Comparison of ENCODE assay signal across 8 cellular contexts in the genomic region with DNA sequence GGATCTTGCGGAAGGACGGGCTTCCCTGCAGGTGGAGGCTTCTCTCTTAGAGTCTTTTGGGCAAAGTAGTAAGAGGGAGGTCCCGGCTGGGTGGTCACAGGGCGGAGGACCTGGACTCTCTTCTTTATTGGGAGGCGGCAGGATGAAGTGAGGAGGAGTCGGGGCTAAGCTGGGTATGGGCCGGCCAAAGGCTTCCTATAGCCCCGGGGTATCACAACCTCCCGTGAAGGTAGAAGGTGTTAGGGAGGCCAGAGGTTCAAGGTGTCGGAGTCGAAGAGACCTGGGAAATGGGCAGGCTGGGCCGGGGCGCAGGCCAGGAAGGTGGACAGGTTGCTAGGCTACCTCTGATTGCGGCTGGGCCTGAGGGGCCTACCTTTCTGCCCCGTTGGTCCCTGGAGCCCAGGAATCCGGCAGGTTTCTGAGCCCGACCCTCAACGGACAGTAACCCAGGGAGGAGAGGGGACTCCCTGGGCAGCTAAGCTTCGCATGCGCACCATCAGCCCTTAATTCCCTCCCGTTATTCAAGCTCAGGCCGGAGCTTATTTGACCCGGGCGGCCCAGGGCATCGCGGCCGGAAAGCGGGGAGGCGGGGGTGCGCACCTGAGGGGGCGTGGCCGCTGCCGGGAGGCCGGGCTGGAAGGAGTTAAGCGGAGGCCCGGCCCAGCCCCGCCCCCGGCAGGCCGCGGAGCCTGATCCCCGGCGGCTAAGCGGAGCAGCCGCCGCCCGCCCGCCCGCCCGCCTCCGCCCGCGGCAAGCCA. TPM values are rescaled to one million over a fixed set of nuclear protein-coding genes. Genes with fewer than 3 reads are reported as not detected.
DNase-seq lines count a peak whose midpoint lies in the region; ATAC-seq and TF ChIP-seq lines count a peak whose summit lies in the region.

A gene with protein sequence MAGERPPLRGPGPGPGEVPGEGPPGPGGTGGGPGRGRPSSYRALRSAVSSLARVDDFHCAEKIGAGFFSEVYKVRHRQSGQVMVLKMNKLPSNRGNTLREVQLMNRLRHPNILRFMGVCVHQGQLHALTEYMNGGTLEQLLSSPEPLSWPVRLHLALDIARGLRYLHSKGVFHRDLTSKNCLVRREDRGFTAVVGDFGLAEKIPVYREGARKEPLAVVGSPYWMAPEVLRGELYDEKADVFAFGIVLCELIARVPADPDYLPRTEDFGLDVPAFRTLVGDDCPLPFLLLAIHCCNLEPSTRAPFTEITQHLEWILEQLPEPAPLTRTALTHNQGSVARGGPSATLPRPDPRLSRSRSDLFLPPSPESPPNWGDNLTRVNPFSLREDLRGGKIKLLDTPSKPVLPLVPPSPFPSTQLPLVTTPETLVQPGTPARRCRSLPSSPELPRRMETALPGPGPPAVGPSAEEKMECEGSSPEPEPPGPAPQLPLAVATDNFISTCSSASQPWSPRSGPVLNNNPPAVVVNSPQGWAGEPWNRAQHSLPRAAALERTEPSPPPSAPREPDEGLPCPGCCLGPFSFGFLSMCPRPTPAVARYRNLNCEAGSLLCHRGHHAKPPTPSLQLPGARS (plus strand): TSS at position 685 of the 758 bp plus-strand sequence. CDS start 358 bp downstream, outside the sequence.

- peaks cover 0 to 25% of the 10 kb centered on the region in 2 donors for H3K36me3 ChIP-seq in left lung

- TF ChIP-seq CTCF in 22Rv1 (IDR thresholded peaks at IDR 0.05), result no peak
- no peak for TF ChIP-seq CTCF in left lung (IDR thresholded peaks at IDR 0.05)

- no peaks in the 10 kb centered on the region for H3K27me3 Mint-ChIP-seq in dendritic cell treated with granulocyte-macrophage colony-stimulating factor and Interleukin-4, amounts not matched to agents 40 ng/mL and 50 ng/mL, for 4 days

- ATAC-seq in GM18511 (IDR thresholded peaks at IDR 0.05; ENCODE audit: unreplicated experiment), result peak; percentile 57
- ATAC-seq in HG03066 (IDR thresholded peaks at IDR 0.05; ENCODE audit: low read depth, unreplicated experiment), result peak; percentile 44
- peak; percentile 66 for ATAC-seq in left lung

- H3K36me3 Mint-ChIP-seq in dendritic cell treated with granulocyte-macrophage colony-stimulating factor and Interleukin-4, amounts not matched to agents 40 ng/mL and 50 ng/mL, for 4 days (ENCODE audit: low read depth), result peaks cover 39% of the 10 kb centered on the region

- intact Hi-C loops in dendritic cell treated with granulocyte-macrophage colony-stimulating factor and Interleukin-4, amounts not matched to agents 40 ng/mL and 50 ng/mL, for 4 days (cut with micrococcal nuclease), result loop anchor here (1.0 to 2.0 kb wide), 3 partner anchors 42 to 128 kb away; a partner anchor contains a TSS
- intact Hi-C loops in left lung (cut with DNase I), result no loop called here

- peak within 1 kb of the TSS; percentile 94 for H3K27ac Mint-ChIP-seq in dendritic cell treated with granulocyte-macrophage colony-stimulating factor and Interleukin-4, amounts not matched to agents 40 ng/mL and 50 ng/mL, for 4 days

- H3K4me3 ChIP-seq in left lung, result peak within 1 kb of the TSS; percentile 57 to 70

- no peaks in the 10 kb centered on the region for H3K27me3 ChIP-seq in left lung

- H3K27ac ChIP-seq in 22Rv1 (peak within 1 kb of the TSS; percentile 91), left lung (peak within 1 kb of the TSS; percentile 92 to 94)

- peak; percentile 90 for DNase-seq in NCI-H345 (lab: John Stamatoyannopoulos, UW)
- DNase-seq in activated CD4-positive, alpha-beta T cell treated with anti-CD3 and anti-CD28 coated beads, Interleukin-2, amount 50 U/mL, for 1 hour, result peak; percentile 78
- peak; percentile 78 to 95 for DNase-seq in left lung
- peak; percentile 85 to 90 for DNase-seq in stimulated activated CD4-positive, alpha-beta T cell treated with anti-CD3 and anti-CD28 coated beads, Interleukin-2, amount 100 ng/mL, for 24 hours

- peaks cover 21 to 38% of the 10 kb centered on the region in 2 donors for H3K4me1 ChIP-seq in left lung

- H3K9me3 ChIP-seq in left lung, result no peaks in the 10 kb centered on the region

- H3K4me3 Mint-ChIP-seq in dendritic cell treated with granulocyte-macrophage colony-stimulating factor and Interleukin-4, amounts not matched to agents 40 ng/mL and 50 ng/mL, for 4 days, result peak within 1 kb of the TSS; percentile 96

- H3K4me1 Mint-ChIP-seq in dendritic cell treated with granulocyte-macrophage colony-stimulating factor and Interleukin-4, amounts not matched to agents 40 ng/mL and 50 ng/mL, for 4 days (ENCODE audit: low read depth), result peaks cover 50% of the 10 kb centered on the region

- H3K9me3 Mint-ChIP-seq in dendritic cell treated with granulocyte-macrophage colony-stimulating factor and Interleukin-4, amounts not matched to agents 40 ng/mL and 50 ng/mL, for 4 days, result no peaks in the 10 kb centered on the region

RNA-seq across cellular contexts. Expression of the gene that starts here (rescaled TPM):
- total RNA-seq in left lung, result 10 to 100 TPM; 40.6 to 44.6 TPM

Comparison
In these comparisons a context has a peak if more than half of its experiments do, and no peak if none do; other contexts are left out.
1. Peak in every context shown above with its lines: DNase-seq, ATAC-seq, H3K4me3 ChIP-seq and H3K27ac ChIP-seq.